ENCODE assay signal across 28 cellular contexts in genomic region chr1:110944806-110945205, GRCh38.
"Had no signal": no experiment of that assay in that cellular context is flagged by ENCODE, and none has a peak within 500 bp of the region (broad histone marks: within the 10 kb centered on the region; RNA-seq: fewer than 3 reads in every experiment).

No MANE protein-coding gene starts in this region.

- H3K4me1 ChIP-seq: colonic mucosa, esophagus muscularis mucosa, esophagus squamous epithelium, foreskin keratinocyte, gastrocnemius medialis, gastroesophageal sphincter, heart left ventricle, heart right ventricle had no signal

- H3K9me3 ChIP-seq: colonic mucosa, gastrocnemius medialis had no signal

- H3K27ac ChIP-seq: colonic mucosa, coronary artery, dorsolateral prefrontal cortex, epithelial cell of prostate, esophagus muscularis mucosa, esophagus squamous epithelium, foreskin keratinocyte, gastrocnemius medialis, gastroesophageal sphincter, heart left ventricle, heart right ventricle had no signal

- H3K36me3 ChIP-seq: colonic mucosa had no signal

- DNase-seq: colonic mucosa; cortex of kidney; dermis blood vessel endothelial cell; dorsolateral prefrontal cortex; effector CD4-positive, alpha-beta T cell; effector CD8-positive, alpha-beta T cell; effector memory CD4-positive, alpha-beta T cell; effector memory CD8-positive, alpha-beta T cell; endodermal cell; erythroblast; esophagus squamous epithelium; foreskin fibroblast; foreskin keratinocyte; foreskin melanocyte; gastrocnemius medialis; glutamatergic neuron; head of caudate nucleus; heart left ventricle; heart right ventricle had no signal

- ATAC-seq: effector memory CD8-positive, alpha-beta T cell; esophagus mucosa; gastrocnemius medialis; gastroesophageal sphincter; heart left ventricle; heart right ventricle had no signal

- H3K4me3 ChIP-seq: colonic mucosa, coronary artery, dorsolateral prefrontal cortex, esophagus muscularis mucosa, esophagus squamous epithelium, gastrocnemius medialis, gastroesophageal sphincter, heart left ventricle, heart right ventricle had no signal

- H3K27me3 ChIP-seq: colonic mucosa, dorsolateral prefrontal cortex, esophagus muscularis mucosa, esophagus squamous epithelium, foreskin keratinocyte, gastrocnemius medialis, gastroesophageal sphincter, heart left ventricle, heart right ventricle had no signal

- FAIRE-seq: colon, endometrium, endothelial cell of umbilical vein, frontal cortex had no signal
